In the genomic region with DNA sequence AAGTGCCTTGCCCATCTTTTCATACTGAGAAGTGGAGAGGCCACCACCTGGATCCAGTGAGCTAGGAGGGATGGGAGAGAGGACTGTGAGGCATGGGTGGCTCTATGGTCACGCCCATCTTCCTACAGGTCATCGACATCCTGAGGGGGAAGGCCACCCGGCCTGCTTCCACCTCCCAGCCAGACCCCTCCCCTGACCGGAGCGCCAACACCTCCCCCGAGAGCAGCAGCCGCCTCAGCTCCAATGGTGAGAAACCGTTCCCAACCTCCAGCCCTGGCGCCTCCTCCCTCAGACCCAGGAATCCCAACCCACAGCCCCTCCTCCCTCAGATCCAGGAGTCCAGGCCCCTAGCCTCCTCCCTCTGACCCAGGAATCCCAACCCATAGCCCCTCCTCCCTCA, we compare ENCODE assay signal across 10 cellular contexts. TPM values are rescaled to one million over a fixed set of nuclear protein-coding genes. Genes with fewer than 3 reads are reported as not detected.
DNase-seq lines count a peak whose midpoint lies in the region; ATAC-seq and TF ChIP-seq lines count a peak whose summit lies in the region.
"Had no signal": no experiment of that assay in that cellular context is flagged by ENCODE, and none has a peak within 500 bp of the region (broad histone marks: within the 10 kb centered on the region; RNA-seq: fewer than 3 reads in every experiment).

No MANE protein-coding gene starts in this region.

- H3K9ac ChIP-seq in stomach smooth muscle (ENCODE audit: low read length in 2 of 2): peak overlapping the region; percentile 29 to 59

- TF ChIP-seq CTCF in brain microvascular endothelial cell (IDR thresholded peaks at IDR 0.05; ENCODE audit: low read depth, low read length, missing control alignments) (no peak), left lung (IDR thresholded peaks at IDR 0.05) (no peak)

- H3K27ac ChIP-seq in brain microvascular endothelial cell: no peak overlapping the region
- H3K27ac ChIP-seq in left lung: peak overlapping the region; percentile 70 to 96
- H3K27ac ChIP-seq in stomach smooth muscle (ENCODE audit: low read length): peak overlapping the region; percentile 53

- in situ Hi-C loops in brain microvascular endothelial cell (cut with HindIII; ENCODE audit: low pct_ligation_motif_present, low sequenced_read_pairs): no loop called here

- ATAC-seq in left lung: no peak

- H3K4me3 Mint-ChIP-seq in T-helper 1 cell treated with Interleukin-12 subunit alpha and Interleukin-12 subunit beta and Interleukin-4 antibody, amounts not matched to agents 30 μg/mL and 1 μg/mL, for 36 hours: no peak overlapping the region

- peaks cover 43 to 89% of the 10 kb centered on the region in 2 donors for H3K4me1 ChIP-seq in left lung
- peaks cover 46% of the 10 kb centered on the region for H3K4me1 ChIP-seq in stomach smooth muscle (ENCODE audit: control insufficient read depth, insufficient read depth, low read length)

- no peaks in the 10 kb centered on the region for H3K27me3 Mint-ChIP-seq in T-helper 1 cell treated with Interleukin-12 subunit alpha and Interleukin-12 subunit beta and Interleukin-4 antibody, amounts not matched to agents 30 μg/mL and 1 μg/mL, for 36 hours (ENCODE audit: low read depth)

- H3K27me3 ChIP-seq in brain microvascular endothelial cell (replicated peaks) (no peaks in the 10 kb centered on the region), left lung (no peaks in the 10 kb centered on the region), stomach smooth muscle (ENCODE audit: control insufficient read depth in 1 of 2, insufficient read depth in 2 of 2, low read length in 2 of 2) (no peaks in the 10 kb centered on the region)

- H3K36me3 Mint-ChIP-seq in T-helper 1 cell treated with Interleukin-12 subunit alpha and Interleukin-12 subunit beta and Interleukin-4 antibody, amounts not matched to agents 30 μg/mL and 1 μg/mL, for 36 hours (ENCODE audit: low read depth): peaks cover 51% of the 10 kb centered on the region

- intact Hi-C loops in left lung (cut with DNase I): no loop called here

- no peaks in the 10 kb centered on the region for H3K9me3 Mint-ChIP-seq in T-helper 1 cell treated with Interleukin-12 subunit alpha and Interleukin-12 subunit beta and Interleukin-4 antibody, amounts not matched to agents 30 μg/mL and 1 μg/mL, for 36 hours

- peak overlapping the region; percentile 64 for H3K4me3 ChIP-seq in brain microvascular endothelial cell (ENCODE audit: low read depth, low read length)
- H3K4me3 ChIP-seq in left lung: peak overlapping the region; percentile 11 to 39
- H3K4me3 ChIP-seq in stomach smooth muscle (ENCODE audit: low read length in 2 of 2): peak overlapping the region; percentile 80 to 81

- no peaks in the 10 kb centered on the region for H3K9me3 ChIP-seq in left lung
- H3K9me3 ChIP-seq in stomach smooth muscle (ENCODE audit: control insufficient read depth in 2 of 2, low read length in 2 of 2): no peaks in the 10 kb centered on the region

- peak overlapping the region; percentile 49 for H3K27ac Mint-ChIP-seq in T-helper 1 cell treated with Interleukin-12 subunit alpha and Interleukin-12 subunit beta and Interleukin-4 antibody, amounts not matched to agents 30 μg/mL and 1 μg/mL, for 36 hours

- peaks cover 35% of the 10 kb centered on the region for H3K4me1 Mint-ChIP-seq in T-helper 1 cell treated with Interleukin-12 subunit alpha and Interleukin-12 subunit beta and Interleukin-4 antibody, amounts not matched to agents 30 μg/mL and 1 μg/mL, for 36 hours (ENCODE audit: low read depth)

- H3K36me3 ChIP-seq in brain microvascular endothelial cell (replicated peaks) (peaks cover 52% of the 10 kb centered on the region), left lung (peaks cover 3 to 67% of the 10 kb centered on the region in 2 donors), stomach smooth muscle (ENCODE audit: control insufficient read depth in 2 of 2, insufficient read depth in 2 of 2, low read length in 2 of 2) (peaks cover 0 to 9% of the 10 kb centered on the region in 2 donors)

- DNase-seq in T-helper 1 cell: no peak
- no peak for DNase-seq in brain microvascular endothelial cell
- DNase-seq in left lung: no peak
- no peak for DNase-seq in dermis blood vessel endothelial cell
- DNase-seq in midbrain (lab: John Stamatoyannopoulos, UW): no peak
- no peak for DNase-seq in NCI-H2227 treated with DMSO at 0.1 percent for 48 hours (lab: John Stamatoyannopoulos, UW)
- DNase-seq: activated effector memory CD4-positive, alpha-beta T cell treated with anti-CD3 and anti-CD28 coated beads, Interleukin-2, amount 50 U/mL, for 16 hours had no signal

RNA-seq across cellular contexts. Expression of a gene that starts 10.1 kb away (rescaled TPM):
- total RNA-seq in left lung: 10 to 100 TPM; 48.2 to 79.9 TPM
- total RNA-seq in dermis blood vessel endothelial cell: 3.2 and 6.3 TPM in 2 replicates

RNA-seq across cellular contexts. Expression of a gene that starts 19.1 kb away (rescaled TPM):
- total RNA-seq in left lung (1 to 10 TPM; 5.2 to 6.1 TPM), dermis blood vessel endothelial cell (not detected in 2 replicates)

RNA-seq across cellular contexts. Expression of a gene that starts 50.3 kb away (rescaled TPM):
- 100 to 1,000 TPM; 110 to 389 TPM for total RNA-seq in left lung
- total RNA-seq in dermis blood vessel endothelial cell: 56.5 and 62.3 TPM in 2 replicates

RNA-seq across cellular contexts. Expression of a gene that starts 59.6 kb away (rescaled TPM):
- total RNA-seq in left lung (under 1 TPM in 1 of 2 donors, not detected in 1; 0.20 TPM), dermis blood vessel endothelial cell (0.17 TPM in 1 of 2 replicates, not detected in the other)
- total RNA-seq: ureter had no signal

Comparison
In these comparisons a context has a peak if more than half of its experiments do, and no peak if none do; other contexts are left out.
1. H3K4me3 ChIP-seq: peak in every context shown above with its lines; median percentile 80 in stomach smooth muscle; 64 in brain microvascular endothelial cell; 25 in left lung.